In genomic region chr20:49889245-49889942, GRCh38 we compare ENCODE assay signal across 11 cellular contexts. TPM values are rescaled to one million over a fixed set of nuclear protein-coding genes. Genes with fewer than 3 reads are reported as not detected.
DNase-seq lines count a peak whose midpoint lies in the region; ATAC-seq and TF ChIP-seq lines count a peak whose summit lies in the region.
"Had no signal": no experiment of that assay in that cellular context is flagged by ENCODE, and none has a peak within 500 bp of the region (broad histone marks: within the 10 kb centered on the region; RNA-seq: fewer than 3 reads in every experiment).

No MANE protein-coding gene starts in this region.

- H3K4me1 ChIP-seq in left lung: peaks cover 26 to 77% of the 10 kb centered on the region in 2 donors

- no peaks in the 10 kb centered on the region for H3K27me3 Mint-ChIP-seq in activated T-cell treated with anti-CD3 and anti-CD28 coated beads, Interleukin-2, amount 50 U/mL, for 24 hours
- H3K27me3 Mint-ChIP-seq: activated CD4-positive, alpha-beta memory T cell treated with anti-CD3 and anti-CD28 coated beads, Interleukin-2, amount 10 ng/mL, durations not matched to agents 7 days and 5 days had no signal

- TF ChIP-seq CTCF in VCaP (conservative IDR thresholded peaks at IDR 0.05): no peak
- no peak for TF ChIP-seq CTCF in left lung (IDR thresholded peaks at IDR 0.05)

- DNase-seq in activated T-cell treated with anti-CD3 and anti-CD28 coated beads, Interleukin-2, amount 50 U/mL, for 24 hours: no peak
- no peak for DNase-seq in activated T-cell treated with anti-CD3 and anti-CD28 coated beads for 4 hours
- DNase-seq in left lung: no peak
- no peak for DNase-seq in stimulated activated effector memory CD8-positive, alpha-beta T cell treated with anti-CD3 and anti-CD28 coated beads, Interleukin-12 subunit alpha, Interleukin-12 subunit beta, amount 100 ng/mL, for 72 hours (ENCODE audit: low spot score in 2 of 2)
- DNase-seq in T-helper 1 cell: no peak
- DNase-seq in Ammon's horn (ENCODE audit: low spot score): no peak
- DNase-seq: DMS153, GOT3 had no signal

- no peaks in the 10 kb centered on the region for H3K27me3 ChIP-seq in left lung

- no peaks in the 10 kb centered on the region for H3K9me3 Mint-ChIP-seq in activated T-cell treated with anti-CD3 and anti-CD28 coated beads, Interleukin-2, amount 50 U/mL, for 24 hours
- H3K9me3 Mint-ChIP-seq in stimulated activated effector memory CD8-positive, alpha-beta T cell treated with anti-CD3 and anti-CD28 coated beads, Interleukin-12 subunit alpha, Interleukin-12 subunit beta, amount 100 ng/mL, for 72 hours: no peaks in the 10 kb centered on the region
- H3K9me3 Mint-ChIP-seq: activated CD4-positive, alpha-beta memory T cell treated with anti-CD3 and anti-CD28 coated beads, Interleukin-2, amount 10 ng/mL, durations not matched to agents 7 days and 5 days had no signal

- no peak overlapping the region for H3K4me3 Mint-ChIP-seq in activated T-cell treated with anti-CD3 and anti-CD28 coated beads, Interleukin-2, amount 50 U/mL, for 24 hours
- no peak overlapping the region for H3K4me3 Mint-ChIP-seq in stimulated activated effector memory CD8-positive, alpha-beta T cell treated with anti-CD3 and anti-CD28 coated beads, Interleukin-12 subunit alpha, Interleukin-12 subunit beta, amount 100 ng/mL, for 72 hours
- H3K4me3 Mint-ChIP-seq: activated CD4-positive, alpha-beta memory T cell treated with anti-CD3 and anti-CD28 coated beads, Interleukin-2, amount 10 ng/mL, durations not matched to agents 7 days and 5 days had no signal

- intact Hi-C loops in left lung (cut with DNase I): no loop called here

- H3K4me3 ChIP-seq in left lung: no peak overlapping the region

- H3K27ac ChIP-seq in VCaP (peak overlapping the region; percentile 32; the same call in 1 of the 2 replicates), left lung (peak overlapping the region in 1 of 2 donors; percentile 59)

- no peaks in the 10 kb centered on the region for H3K9me3 ChIP-seq in left lung

- peaks cover 0 to 55% of the 10 kb centered on the region in 2 donors for H3K36me3 ChIP-seq in left lung

- ATAC-seq in left lung: peak; percentile 8
- no peak for ATAC-seq in stimulated activated effector memory CD8-positive, alpha-beta T cell treated with anti-CD3 and anti-CD28 coated beads, Interleukin-12 subunit alpha, Interleukin-12 subunit beta, amount 100 ng/mL, for 72 hours
- no peak for ATAC-seq in GM21786 (IDR thresholded peaks at IDR 0.05; ENCODE audit: unreplicated experiment)

- peaks cover 39% of the 10 kb centered on the region for H3K4me1 Mint-ChIP-seq in activated T-cell treated with anti-CD3 and anti-CD28 coated beads, Interleukin-2, amount 50 U/mL, for 24 hours (ENCODE audit: low read depth)
- H3K4me1 Mint-ChIP-seq in stimulated activated effector memory CD8-positive, alpha-beta T cell treated with anti-CD3 and anti-CD28 coated beads, Interleukin-12 subunit alpha, Interleukin-12 subunit beta, amount 100 ng/mL, for 72 hours: peaks cover 56% of the 10 kb centered on the region

- H3K27ac Mint-ChIP-seq in activated T-cell treated with anti-CD3 and anti-CD28 coated beads, Interleukin-2, amount 50 U/mL, for 24 hours: peak overlapping the region; percentile 34
- peak overlapping the region; percentile 87 for H3K27ac Mint-ChIP-seq in stimulated activated effector memory CD8-positive, alpha-beta T cell treated with anti-CD3 and anti-CD28 coated beads, Interleukin-12 subunit alpha, Interleukin-12 subunit beta, amount 100 ng/mL, for 72 hours
- H3K27ac Mint-ChIP-seq: activated CD4-positive, alpha-beta memory T cell treated with anti-CD3 and anti-CD28 coated beads, Interleukin-2, amount 10 ng/mL, durations not matched to agents 7 days and 5 days had no signal

- H3K36me3 Mint-ChIP-seq in activated T-cell treated with anti-CD3 and anti-CD28 coated beads, Interleukin-2, amount 50 U/mL, for 24 hours (ENCODE audit: low read depth): peaks cover 65% of the 10 kb centered on the region
- H3K36me3 Mint-ChIP-seq in stimulated activated effector memory CD8-positive, alpha-beta T cell treated with anti-CD3 and anti-CD28 coated beads, Interleukin-12 subunit alpha, Interleukin-12 subunit beta, amount 100 ng/mL, for 72 hours: peaks cover 77% of the 10 kb centered on the region

RNA-seq across cellular contexts. Expression of gene SPATA2, which starts 25.9 kb away (rescaled TPM):
- 1 to 10 TPM; 6.9 to 7.1 TPM for total RNA-seq in left lung

RNA-seq across cellular contexts. Expression of gene RNF114, which starts 46.8 kb away (rescaled TPM):
- 10 to 100 TPM; 63.5 to 69.0 TPM for total RNA-seq in left lung
